In genomic region chrX:118228456-118228855, GRCh38 we compare ENCODE assay signal across 2 cellular contexts.
TF ChIP-seq lines count a peak whose summit lies in the region.

No MANE protein-coding gene starts in this region.

TF ChIP-seq in A549, 52 proteins besides CTCF, POLR2A, EP300 and RAD21 (continued from another document):
- no peak for TF ChIP-seq NR3C1 (IDR thresholded peaks at IDR 0.05)
- no peak for TF ChIP-seq BCL3 (IDR thresholded peaks at IDR 0.05)
- no peak for TF ChIP-seq HOXB13 (CRISPR knock-in tag; IDR thresholded peaks at IDR 0.05; ENCODE audit: low read depth)
- no peak for TF ChIP-seq FOXS1 (CRISPR knock-in tag; IDR thresholded peaks at IDR 0.05)
- no peak for TF ChIP-seq JUN (IDR thresholded peaks at IDR 0.05)
- TF ChIP-seq ESRRA (IDR thresholded peaks at IDR 0.05; ENCODE audit: borderline replicate concordance, low read length): no peak
- TF ChIP-seq EHMT2 (IDR thresholded peaks at IDR 0.05; ENCODE audit: low read depth): no peak
- TF ChIP-seq MAFK (IDR thresholded peaks at IDR 0.05; ENCODE audit: partially characterized antibody): no peak
- no peak for TF ChIP-seq ZNF302 (CRISPR knock-in tag; IDR thresholded peaks at IDR 0.05)

TF ChIP-seq in endothelial cell of umbilical vein, 7 proteins besides CTCF, POLR2A, EP300 and RAD21 (continued from another document):
- no peak for TF ChIP-seq MYC (IDR thresholded peaks at IDR 0.05; ENCODE audit: low read depth, low read length)
